Comparison of ENCODE assay signal across 8 cellular contexts in the genomic region with DNA sequence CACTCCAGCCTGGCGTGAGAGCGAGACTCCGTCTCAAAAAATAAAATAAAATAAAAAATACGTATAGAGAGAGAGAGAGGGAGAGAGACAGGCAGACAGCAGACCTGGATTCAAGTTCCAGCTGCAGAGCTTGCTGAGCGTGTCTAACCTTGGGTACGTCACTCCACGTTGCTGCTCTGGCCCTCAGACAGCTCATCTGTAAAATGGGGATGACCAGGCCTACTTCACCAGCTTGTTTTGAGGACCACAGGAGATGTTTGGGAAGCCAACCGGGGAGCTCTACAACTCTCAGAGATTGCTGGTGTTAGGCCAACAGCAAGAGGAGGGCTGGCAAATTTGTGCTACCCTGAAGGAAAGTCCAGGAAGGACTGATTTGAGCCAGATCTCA. TPM values are rescaled to one million over a fixed set of nuclear protein-coding genes. Genes with fewer than 3 reads are reported as not detected.
DNase-seq lines count a peak whose midpoint lies in the region; ATAC-seq and TF ChIP-seq lines count a peak whose summit lies in the region.

No MANE protein-coding gene starts in this region.

- no peak for TF ChIP-seq POLR2A in gastrocnemius medialis (IDR thresholded peaks at IDR 0.05)

- H3K4me1 ChIP-seq in gastrocnemius medialis, result no peaks in the 10 kb centered on the region

- peaks cover 27% of the 10 kb centered on the region for H3K36me3 Mint-ChIP-seq in T-helper 2 cell treated with Interferon-gamma antibody and Interleukin-4, amounts not matched to agents 5 μg/mL and 100 μg/mL, for 36 hours (ENCODE audit: low read depth)

- no peak for TF ChIP-seq CTCF in GM12875 (IDR thresholded peaks at IDR 0.05; ENCODE audit: borderline replicate concordance, insufficient read depth, low read depth, low read length)
- no peak for TF ChIP-seq CTCF in fibroblast of the aortic adventitia (IDR thresholded peaks at IDR 0.05; ENCODE audit: insufficient read depth, low read length)
- no peak for TF ChIP-seq CTCF in gastrocnemius medialis (IDR thresholded peaks at IDR 0.05 in 4 of 5, conservative IDR thresholded peaks at IDR 0.05 in 1 of 5)

- H3K4me3 ChIP-seq in GM12875 (ENCODE audit: low read depth, low read length) (peak overlapping the region; percentile 88), fibroblast of the aortic adventitia (ENCODE audit: low read depth, low read length) (peak overlapping the region; percentile 77), gastrocnemius medialis (peak overlapping the region; percentile 54 to 79 (median 68))

- no peaks in the 10 kb centered on the region for H3K27me3 Mint-ChIP-seq in T-helper 2 cell treated with Interferon-gamma antibody and Interleukin-4, amounts not matched to agents 5 μg/mL and 100 μg/mL, for 36 hours (ENCODE audit: low read depth)

- in situ Hi-C loops in gastrocnemius medialis (cut with MboI; ENCODE audit: low sequenced_read_pairs in 4 of 4), result loop anchor here in 2 of 4 donors (10.0 kb wide), 3 partner anchors 61 to 329 kb away; no protein-coding TSS in a partner anchor

- peak overlapping the region; percentile 50 to 71 (median 63) for H3K27ac ChIP-seq in gastrocnemius medialis

- H3K27ac Mint-ChIP-seq in T-helper 2 cell treated with Interferon-gamma antibody and Interleukin-4, amounts not matched to agents 5 μg/mL and 100 μg/mL, for 36 hours, result peak overlapping the region; percentile 97

- peaks cover 70% of the 10 kb centered on the region for H3K4me1 Mint-ChIP-seq in T-helper 2 cell treated with Interferon-gamma antibody and Interleukin-4, amounts not matched to agents 5 μg/mL and 100 μg/mL, for 36 hours (ENCODE audit: low read depth)

- H3K27me3 ChIP-seq in gastrocnemius medialis, result no peaks in the 10 kb centered on the region

- no peaks in the 10 kb centered on the region for H3K36me3 ChIP-seq in gastrocnemius medialis

- no peak for ATAC-seq in gastrocnemius medialis
- ATAC-seq in GM18498 (IDR thresholded peaks at IDR 0.05; ENCODE audit: unreplicated experiment), result no peak

- no peaks in the 10 kb centered on the region for H3K9me3 ChIP-seq in gastrocnemius medialis

- H3K4me3 Mint-ChIP-seq in T-helper 2 cell treated with Interferon-gamma antibody and Interleukin-4, amounts not matched to agents 5 μg/mL and 100 μg/mL, for 36 hours, result peak overlapping the region; percentile 95

- intact Hi-C loops in gastrocnemius medialis (cut with DNase I; ENCODE audit: low total_unique reads), result loop anchor here (2.0 to 10.0 kb wide), 3 partner anchors 57 to 329 kb away; no protein-coding TSS in a partner anchor

- no peaks in the 10 kb centered on the region for H3K9me3 Mint-ChIP-seq in T-helper 2 cell treated with Interferon-gamma antibody and Interleukin-4, amounts not matched to agents 5 μg/mL and 100 μg/mL, for 36 hours

- no peak for DNase-seq in T-helper 2 cell treated with Interferon-gamma antibody and Interleukin-4, amounts not matched to agents 5 μg/mL and 100 μg/mL, for 36 hours (ENCODE audit: low spot score)
- no peak for DNase-seq in fibroblast of the aortic adventitia (ENCODE audit: low read depth)
- no peak for DNase-seq in gastrocnemius medialis
- DNase-seq in NCI-H2107 (lab: John Stamatoyannopoulos, UW), result no peak
- no peak for DNase-seq in NCI-H1436 (lab: John Stamatoyannopoulos, UW)
- no peak for DNase-seq in stimulated activated naive CD4-positive, alpha-beta T cell treated with Interleukin-2 at 50 U/mL for 16 hours (lab: John Stamatoyannopoulos, UW)

RNA-seq across cellular contexts. Expression of gene TRAF5, which starts 0.5 kb away (rescaled TPM):
- total RNA-seq in fibroblast of the aortic adventitia (ENCODE audit: low replicate concordance), result 9.4 and 20.6 TPM in 2 replicates
- total RNA-seq in gastrocnemius medialis, result under 1 TPM; 0.29 to 0.84 (median 0.60) TPM
